31 cellular contexts compared by ENCODE assay signal in the genomic region with DNA sequence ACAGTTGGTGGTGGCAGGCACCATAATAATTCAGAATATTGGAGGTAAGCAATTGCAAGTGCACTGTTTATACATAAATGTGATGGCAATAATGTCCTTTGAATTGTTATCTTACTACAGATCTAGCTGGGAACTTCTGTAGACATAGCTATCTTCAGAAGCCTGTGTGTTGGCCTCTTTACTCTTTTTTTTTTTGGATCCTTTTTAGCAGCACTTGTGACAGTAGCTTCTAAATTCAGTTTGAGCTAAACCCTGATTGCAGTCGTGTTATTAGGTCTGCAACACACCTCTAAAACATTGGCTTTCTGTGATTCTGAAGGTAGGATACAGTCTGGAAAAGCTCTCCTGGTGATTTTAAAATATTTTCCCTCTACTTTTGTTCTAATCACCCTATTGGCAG.
"Had no signal": no experiment of that assay in that cellular context is flagged by ENCODE, and none has a peak within 500 bp of the region (broad histone marks: within the 10 kb centered on the region; RNA-seq: fewer than 3 reads in every experiment).

No MANE protein-coding gene starts in this region.

- H3K36me3 ChIP-seq: brain microvascular endothelial cell, WERI-Rb-1 had no signal

- H3K27ac ChIP-seq: brain microvascular endothelial cell, coronary artery, dorsolateral prefrontal cortex, esophagus muscularis mucosa, foreskin keratinocyte, gastroesophageal sphincter, WERI-Rb-1 had no signal

- H3K4me3 Mint-ChIP-seq: activated B cell treated with CpG ODN at 0.5 μM for 24 hours; activated CD8-positive, alpha-beta T cell treated with anti-CD3 and anti-CD28 coated beads for 36 hours; activated naive CD8-positive, alpha-beta T cell; activated T-cell treated with anti-CD3 and anti-CD28 coated beads, Interleukin-2, amount 50 U/mL, for 4 hours; activated T-helper 17 cell treated with anti-CD3 and anti-CD28 coated beads, Interleukin-2, amount 50 U/mL, for 72 hours; central memory CD8-positive, alpha-beta T cell; dendritic cell treated with granulocyte-macrophage colony-stimulating factor and Interleukin-4, amounts not matched to agents 40 ng/mL and 50 ng/mL, for 4 days; endodermal cell; T-cell; T-helper 1 cell treated with Interleukin-12 subunit alpha and Interleukin-12 subunit beta and Interleukin-4 antibody, amounts not matched to agents 30 μg/mL and 1 μg/mL, for 36 hours had no signal

- H3K27ac Mint-ChIP-seq: activated B cell treated with CpG ODN at 0.5 μM for 24 hours; activated CD8-positive, alpha-beta T cell treated with anti-CD3 and anti-CD28 coated beads for 36 hours; activated naive CD8-positive, alpha-beta T cell; activated T-helper 17 cell treated with anti-CD3 and anti-CD28 coated beads, Interleukin-2, amount 50 U/mL, for 72 hours; dendritic cell treated with granulocyte-macrophage colony-stimulating factor and Interleukin-4, amounts not matched to agents 40 ng/mL and 50 ng/mL, for 4 days; endodermal cell; T-cell; T-helper 1 cell treated with Interleukin-12 subunit alpha and Interleukin-12 subunit beta and Interleukin-4 antibody, amounts not matched to agents 30 μg/mL and 1 μg/mL, for 36 hours had no signal

- H3K27me3 ChIP-seq: brain microvascular endothelial cell, dorsolateral prefrontal cortex, esophagus muscularis mucosa, foreskin keratinocyte, gastroesophageal sphincter had no signal

- H3K9me3 Mint-ChIP-seq: activated B cell treated with CpG ODN at 0.5 μM for 24 hours; activated CD8-positive, alpha-beta T cell treated with anti-CD3 and anti-CD28 coated beads for 36 hours; activated T-cell treated with anti-CD3 and anti-CD28 coated beads, Interleukin-2, amount 50 U/mL, for 4 hours; activated T-helper 17 cell treated with anti-CD3 and anti-CD28 coated beads, Interleukin-2, amount 50 U/mL, for 72 hours; central memory CD8-positive, alpha-beta T cell; dendritic cell treated with granulocyte-macrophage colony-stimulating factor and Interleukin-4, amounts not matched to agents 40 ng/mL and 50 ng/mL, for 4 days; T-cell; T-helper 1 cell treated with Interleukin-12 subunit alpha and Interleukin-12 subunit beta and Interleukin-4 antibody, amounts not matched to agents 30 μg/mL and 1 μg/mL, for 36 hours had no signal

- H3K4me1 Mint-ChIP-seq: activated B cell treated with CpG ODN at 0.5 μM for 24 hours; activated T-helper 17 cell treated with anti-CD3 and anti-CD28 coated beads, Interleukin-2, amount 50 U/mL, for 72 hours; central memory CD8-positive, alpha-beta T cell; endodermal cell; T-cell had no signal

- ATAC-seq: activated CD4-positive, CD25-positive, alpha-beta regulatory T cell treated with anti-CD3 and anti-CD28 coated beads, Interleukin-2, amount 50 U/mL, for 24 hours; activated CD8-positive, alpha-beta T cell treated with anti-CD3 and anti-CD28 coated beads for 36 hours; activated T-cell treated with anti-CD3 and anti-CD28 coated beads, Interleukin-2, amount 50 U/mL, for 4 hours; activated T-helper 17 cell treated with anti-CD3 and anti-CD28 coated beads, Interleukin-2, amount 50 U/mL, for 72 hours; foreskin keratinocyte; gastroesophageal sphincter; T-cell had no signal

- H3K4me1 ChIP-seq: esophagus muscularis mucosa, foreskin keratinocyte, gastroesophageal sphincter had no signal

- H3K4me3 ChIP-seq: coronary artery, dorsolateral prefrontal cortex, esophagus muscularis mucosa, gastroesophageal sphincter had no signal

- DNase-seq: activated B cell treated with CpG ODN at 0.5 μM for 24 hours; activated CD4-positive, alpha-beta T cell treated with anti-CD3 and anti-CD28 coated beads for 48 hours; activated CD4-positive, alpha-beta T cell treated with anti-CD3 and anti-CD28 coated beads, Interleukin-2, amount 50 U/mL, for 1 hour; activated CD4-positive, alpha-beta T cell treated with anti-CD3 and anti-CD28 coated beads, Interleukin-2, amount 50 U/mL, for 48 hours; activated CD8-positive, alpha-beta memory T cell treated with anti-CD3 and anti-CD28 coated beads for 24 hours; activated CD8-positive, alpha-beta T cell treated with anti-CD3 and anti-CD28 coated beads for 36 hours; activated effector memory CD4-positive, alpha-beta T cell treated with Interleukin-2 at 50 U/mL for 16 hours; activated gamma-delta T cell treated with Interleukin-2 at 50 U/mL for 16 hours; activated naive CD4-positive, alpha-beta T cell treated with anti-CD3 and anti-CD28 coated beads, Interleukin-2, amount 50 U/mL, for 16 hours; activated naive CD4-positive, alpha-beta T cell treated with Interleukin-2 at 50 U/mL for 16 hours; activated T-cell treated with anti-CD3 and anti-CD28 coated beads, Interleukin-2, amount 50 U/mL, for 4 hours; amniotic stem cell; anterior cingulate cortex; brain microvascular endothelial cell; dorsolateral prefrontal cortex; effector memory CD4-positive, alpha-beta T cell; endodermal cell; erythroblast; foreskin keratinocyte; T-cell; T1000; WERI-Rb-1 had no signal

- H3K27me3 Mint-ChIP-seq: activated B cell treated with CpG ODN at 0.5 μM for 24 hours; activated CD8-positive, alpha-beta T cell treated with anti-CD3 and anti-CD28 coated beads for 36 hours; activated naive CD8-positive, alpha-beta T cell; activated T-helper 17 cell treated with anti-CD3 and anti-CD28 coated beads, Interleukin-2, amount 50 U/mL, for 72 hours; central memory CD8-positive, alpha-beta T cell; dendritic cell treated with granulocyte-macrophage colony-stimulating factor and Interleukin-4, amounts not matched to agents 40 ng/mL and 50 ng/mL, for 4 days; T-cell had no signal
